In the genomic region with DNA sequence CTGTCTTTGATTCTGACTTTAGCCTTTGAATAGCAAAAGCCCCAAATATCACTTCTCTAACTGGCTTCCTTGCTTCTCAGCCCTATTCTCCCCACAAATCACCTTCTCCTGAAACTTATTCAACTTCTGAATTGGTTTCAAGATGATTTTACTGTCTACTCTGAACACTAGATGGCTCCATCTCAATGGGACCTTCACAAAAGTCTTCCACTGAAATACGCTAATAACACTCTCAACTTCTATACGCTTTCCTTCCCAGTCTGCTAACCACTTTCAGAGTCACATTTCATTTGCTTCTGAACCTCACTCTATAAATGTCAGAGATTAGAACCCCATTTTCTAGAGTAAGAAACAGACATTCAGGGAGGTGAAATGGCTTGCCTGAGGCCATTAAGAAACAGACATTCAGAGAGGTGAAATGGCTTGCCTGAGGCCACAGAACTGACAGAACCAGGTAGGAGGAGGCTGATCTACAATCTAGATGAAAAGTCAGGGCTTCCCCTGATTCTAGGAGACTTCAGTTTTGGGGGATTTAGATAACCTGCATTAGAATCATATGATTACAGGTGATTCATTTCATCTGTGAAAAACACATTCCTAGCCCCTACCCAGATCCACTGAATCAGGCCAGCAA, we compare ENCODE assay signal across 1 cellular context.
TF ChIP-seq lines count a peak whose summit lies in the region.

No MANE protein-coding gene starts in this region.

TF ChIP-seq in GM23338, 12 proteins besides CTCF, POLR2A, EP300 and RAD21 (continued from another document):
- TF ChIP-seq, protein P1, sequence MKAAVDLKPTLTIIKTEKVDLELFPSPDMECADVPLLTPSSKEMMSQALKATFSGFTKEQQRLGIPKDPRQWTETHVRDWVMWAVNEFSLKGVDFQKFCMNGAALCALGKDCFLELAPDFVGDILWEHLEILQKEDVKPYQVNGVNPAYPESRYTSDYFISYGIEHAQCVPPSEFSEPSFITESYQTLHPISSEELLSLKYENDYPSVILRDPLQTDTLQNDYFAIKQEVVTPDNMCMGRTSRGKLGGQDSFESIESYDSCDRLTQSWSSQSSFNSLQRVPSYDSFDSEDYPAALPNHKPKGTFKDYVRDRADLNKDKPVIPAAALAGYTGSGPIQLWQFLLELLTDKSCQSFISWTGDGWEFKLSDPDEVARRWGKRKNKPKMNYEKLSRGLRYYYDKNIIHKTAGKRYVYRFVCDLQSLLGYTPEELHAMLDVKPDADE (IDR thresholded peaks at IDR 0.05) = no peak
- no peak for TF ChIP-seq EZH2phosphoT487 (IDR thresholded peaks at IDR 0.05; ENCODE audit: unreplicated experiment)
